ENCODE assay signal across 7 cellular contexts in genomic region chr6:26025047-26025893, GRCh38.
DNase-seq lines count a peak whose midpoint lies in the region; ATAC-seq and TF ChIP-seq lines count a peak whose summit lies in the region.

No MANE protein-coding gene starts in this region.

- H3K9me3 ChIP-seq in HUES48 (ENCODE audit: control insufficient read depth, insufficient read depth, low read length) (no peaks in the 10 kb centered on the region), cardiac muscle cell (ENCODE audit: low read depth) (no peaks in the 10 kb centered on the region), skeletal muscle tissue (ENCODE audit: control insufficient read depth in 3 of 3, low read length in 3 of 3) (no peaks in the 10 kb centered on the region)

- no peak for ATAC-seq in HG03095 (IDR thresholded peaks at IDR 0.05; ENCODE audit: unreplicated experiment)

- no peak for TF ChIP-seq CTCF in WI38 (IDR thresholded peaks at IDR 0.05; ENCODE audit: low read depth, low read length)
- no peak for TF ChIP-seq CTCF in cardiac muscle cell (IDR thresholded peaks at IDR 0.05; ENCODE audit: low read depth, low read length)

- H3K4me3 ChIP-seq in HUES48 (ENCODE audit: low read depth, low read length) (peak overlapping the region; percentile 77; the same call in 1 of the 2 replicates), WI38 (ENCODE audit: low read depth, low read length) (peak overlapping the region; percentile 82), cardiac muscle cell (peak overlapping the region; percentile 61), skeletal muscle tissue (ENCODE audit: low read length in 3 of 3) (no peak overlapping the region)

- peak overlapping the region; percentile 96 for H3K27ac ChIP-seq in HUES48 (ENCODE audit: low read depth, low read length)
- peak overlapping the region; percentile 86 for H3K27ac ChIP-seq in cardiac muscle cell
- H3K27ac ChIP-seq in skeletal muscle tissue (ENCODE audit: low read depth, low read length) = peak overlapping the region; percentile 61

- in situ Hi-C loops in KBM-7 (cut with MboI; ENCODE audit: low pct_unique_long_range_greater_than_20kb, low sequenced_read_pairs) = loop anchor here (25.0 kb wide), 1 partner anchor 1112 kb away; a partner anchor contains a TSS

- DNase-seq in cardiac muscle cell (ENCODE audit: low read depth in 1 of 2, low spot score in 1 of 2) (peak; percentile 34 to 80), NCI-H82 (lab: John Stamatoyannopoulos, UW) (no peak), KBM-7 (no peak)

- H3K27me3 ChIP-seq in HUES48 (ENCODE audit: control insufficient read depth, insufficient read depth, low read length) = no peaks in the 10 kb centered on the region
- H3K27me3 ChIP-seq in cardiac muscle cell = no peaks in the 10 kb centered on the region
- peaks cover 0 to 44% (median 41%) of the 10 kb centered on the region in 3 donors for H3K27me3 ChIP-seq in skeletal muscle tissue (ENCODE audit: control insufficient read depth in 3 of 3, insufficient read depth in 3 of 3, low read length in 3 of 3)

- peak overlapping the region; percentile 96 for H3K9ac ChIP-seq in HUES48 (ENCODE audit: low read depth, low read length)
- H3K9ac ChIP-seq in skeletal muscle tissue (ENCODE audit: low read depth in 1 of 3, low read length in 3 of 3) = no peak overlapping the region

- H3K4me1 ChIP-seq in HUES48 (ENCODE audit: control insufficient read depth, insufficient read depth, low read length) = peaks cover 47% of the 10 kb centered on the region
- peaks cover 23% of the 10 kb centered on the region for H3K4me1 ChIP-seq in cardiac muscle cell (ENCODE audit: low read depth)
- H3K4me1 ChIP-seq in skeletal muscle tissue (ENCODE audit: control insufficient read depth in 3 of 3, insufficient read depth in 3 of 3, low read length in 3 of 3) = peaks cover 18 to 32% (median 28%) of the 10 kb centered on the region in 3 donors

- H3K36me3 ChIP-seq in HUES48 (ENCODE audit: control insufficient read depth, insufficient read depth, low read length) (no peaks in the 10 kb centered on the region), cardiac muscle cell (no peaks in the 10 kb centered on the region), skeletal muscle tissue (ENCODE audit: control insufficient read depth in 3 of 3, insufficient read depth in 3 of 3, low read length in 3 of 3) (no peaks in the 10 kb centered on the region)

Comparison
In these comparisons a context has a peak if more than half of its experiments do, and no peak if none do; other contexts are left out.
1. H3K4me3 ChIP-seq: peak in HUES48 (single experiment), WI38 (single experiment) and cardiac muscle cell (single experiment); none in skeletal muscle tissue (0 of 3).
2. DNase-seq: peak in cardiac muscle cell (2 of 2); none in NCI-H82 (single experiment) and KBM-7 (single experiment).
3. Peak in every context shown above with its lines, with median percentiles within 50 percentile points of each other: H3K27ac ChIP-seq.